In genomic region chr5:140870221-140871201, GRCh38 we compare ENCODE assay signal across 19 cellular contexts. TPM values are rescaled to one million over a fixed set of nuclear protein-coding genes. Genes with fewer than 3 reads are reported as not detected.
"Had no signal": no experiment of that assay in that cellular context is flagged by ENCODE, and none has a peak within 500 bp of the region (broad histone marks: within the 10 kb centered on the region; RNA-seq: fewer than 3 reads in every experiment).

No MANE protein-coding gene starts in this region.

- DNase-seq: dermis blood vessel endothelial cell; erythroblast; foreskin keratinocyte; mucosa of descending colon; psoas muscle; retina; spleen; stimulated activated CD4-positive, alpha-beta T cell treated with anti-CD3 and anti-CD28 coated beads, Interleukin-15, amount 100 ng/mL, for 24 hours; stimulated activated CD4-positive, alpha-beta T cell treated with anti-CD3 and anti-CD28 coated beads, Interleukin-1b, Interleukin-23, amount 100 ng/mL, for 48 hours; stimulated activated CD4-positive, alpha-beta T cell treated with anti-CD3 and anti-CD28 coated beads, Interleukin-4, amount 100 ng/mL, for 24 hours had no signal

- H3K27me3 Mint-ChIP-seq: stimulated activated memory B cell treated with anti-CD40 and anti-IgM and Interleukin-4, amounts not matched to agents 10 μg/mL and 1 μg/mL and 100 μg/mL, for 72 hours had no signal

- H3K36me3 ChIP-seq: spleen, tibial nerve had no signal

- ATAC-seq: foreskin keratinocyte; mucosa of descending colon; psoas muscle; sciatic nerve; stimulated activated memory B cell treated with anti-CD40 and anti-IgM and Interleukin-4, amounts not matched to agents 10 μg/mL and 1 μg/mL and 100 μg/mL, for 72 hours had no signal

- H3K36me3 Mint-ChIP-seq: stimulated activated memory B cell treated with anti-CD40 and anti-IgM and Interleukin-4, amounts not matched to agents 10 μg/mL and 1 μg/mL and 100 μg/mL, for 72 hours had no signal

- H3K27ac ChIP-seq: foreskin keratinocyte, psoas muscle, spleen, tibial nerve had no signal

- H3K27me3 ChIP-seq: foreskin keratinocyte, tibial nerve had no signal

- H3K4me1 Mint-ChIP-seq: stimulated activated memory B cell treated with anti-CD40 and anti-IgM and Interleukin-4, amounts not matched to agents 10 μg/mL and 1 μg/mL and 100 μg/mL, for 72 hours had no signal

- H3K4me1 ChIP-seq: foreskin keratinocyte, psoas muscle, spleen, tibial nerve had no signal

- H3K4me3 Mint-ChIP-seq: natural killer cell treated with Interleukin-12 subunit alpha and Interleukin-12 subunit beta and Interleukin-15 and Interleukin-18, amount 100 ng/mL, for 72 hours; stimulated activated memory B cell treated with anti-CD40 and anti-IgM and Interleukin-4, amounts not matched to agents 10 μg/mL and 1 μg/mL and 100 μg/mL, for 72 hours; stimulated activated naive CD8-positive, alpha-beta T cell treated with anti-CD3 and anti-CD28 coated beads, Interleukin-15, Interleukin-2, amounts not matched to agents 100 ng/mL and 50 ng/mL, for 24 hours had no signal

- H3K4me3 ChIP-seq: mucosa of descending colon, psoas muscle, spleen, tibial nerve had no signal

- H3K9me3 Mint-ChIP-seq: stimulated activated memory B cell treated with anti-CD40 and anti-IgM and Interleukin-4, amounts not matched to agents 10 μg/mL and 1 μg/mL and 100 μg/mL, for 72 hours had no signal

- H3K27ac Mint-ChIP-seq: natural killer cell treated with Interleukin-12 subunit alpha and Interleukin-12 subunit beta and Interleukin-15 and Interleukin-18, amount 100 ng/mL, for 72 hours; stimulated activated memory B cell treated with anti-CD40 and anti-IgM and Interleukin-4, amounts not matched to agents 10 μg/mL and 1 μg/mL and 100 μg/mL, for 72 hours; stimulated activated naive CD8-positive, alpha-beta T cell treated with anti-CD3 and anti-CD28 coated beads, Interleukin-15, Interleukin-2, amounts not matched to agents 100 ng/mL and 50 ng/mL, for 24 hours had no signal

RNA-seq across cellular contexts. Expression of gene PCDHA11, which starts 1.8 kb away (rescaled TPM):
- total RNA-seq: endothelial cell of umbilical vein; natural killer cell treated with Interleukin-12 subunit alpha and Interleukin-12 subunit beta and Interleukin-15 and Interleukin-18, amount 100 ng/mL, for 72 hours had no signal
- polyA plus RNA-seq: endothelial cell of umbilical vein, foreskin keratinocyte, spleen had no signal

RNA-seq across cellular contexts. Expression of gene PCDHA12, which starts 4.6 kb away (rescaled TPM):
- total RNA-seq: endothelial cell of umbilical vein; natural killer cell treated with Interleukin-12 subunit alpha and Interleukin-12 subunit beta and Interleukin-15 and Interleukin-18, amount 100 ng/mL, for 72 hours; psoas muscle; skeletal muscle tissue had no signal

RNA-seq across cellular contexts. Expression of gene PCDHA13, which starts 11.4 kb away (rescaled TPM):
- total RNA-seq: endothelial cell of umbilical vein; kidney epithelial cell; myocyte; natural killer cell treated with Interleukin-12 subunit alpha and Interleukin-12 subunit beta and Interleukin-15 and Interleukin-18, amount 100 ng/mL, for 72 hours; psoas muscle had no signal
- polyA plus RNA-seq: endothelial cell of umbilical vein, psoas muscle had no signal

RNA-seq across cellular contexts. Expression of gene PCDHA10, which starts 14.8 kb away (rescaled TPM):
- total RNA-seq: natural killer cell treated with Interleukin-12 subunit alpha and Interleukin-12 subunit beta and Interleukin-15 and Interleukin-18, amount 100 ng/mL, for 72 hours had no signal
- polyA plus RNA-seq: foreskin keratinocyte had no signal

RNA-seq across cellular contexts. Expression of gene PCDHA9, which starts 22.3 kb away (rescaled TPM):
- total RNA-seq: endothelial cell of umbilical vein; foreskin keratinocyte; natural killer cell treated with Interleukin-12 subunit alpha and Interleukin-12 subunit beta and Interleukin-15 and Interleukin-18, amount 100 ng/mL, for 72 hours had no signal
- polyA plus RNA-seq: endothelial cell of umbilical vein, spleen had no signal
